In genomic region chr2:196971574-196972279, GRCh38 we compare ENCODE assay signal across 15 cellular contexts. TPM values are rescaled to one million over a fixed set of nuclear protein-coding genes. Genes with fewer than 3 reads are reported as not detected.
A peak's percentile ranks its signal among the peaks of the same experiment; 100 is the strongest.
DNase-seq lines count a peak whose midpoint lies in the region; ATAC-seq and TF ChIP-seq lines count a peak whose summit lies in the region.
"Had no signal": no experiment of that assay in that cellular context is flagged by ENCODE, and none has a peak within 500 bp of the region (broad histone marks: within the 10 kb centered on the region; RNA-seq: fewer than 3 reads in every experiment).

No MANE protein-coding gene starts in this region.

- no peak overlapping the region for H3K4ac ChIP-seq in IMR-90 (ENCODE audit: low read depth, low read length)

- no peaks in the 10 kb centered on the region for H3K27me3 Mint-ChIP-seq in activated T-cell treated with anti-CD3 and anti-CD28 coated beads, Interleukin-2, amount 50 U/mL, for 72 hours (ENCODE audit: low read depth)
- H3K27me3 Mint-ChIP-seq in endodermal cell (ENCODE audit: insufficient read depth) = no peaks in the 10 kb centered on the region
- no peaks in the 10 kb centered on the region for H3K27me3 Mint-ChIP-seq in naive thymus-derived CD8-positive, alpha-beta T cell

- BruUV-seq in IMR-90 (replicated peaks; lab: Mats Ljungman, UMichigan) = no TSS peak

- H3K14ac ChIP-seq in IMR-90 (replicated peaks; ENCODE audit: low read depth, low read length) = no peak overlapping the region

- H2AK5ac ChIP-seq in IMR-90 (ENCODE audit: low read depth, low read length) = no peak overlapping the region

- H3K9ac ChIP-seq in IMR-90 (ENCODE audit: low read depth, low read length) (no peak overlapping the region), endodermal cell (ENCODE audit: extremely low read depth, low read length, poor library complexity, severe bottlenecking) (no peak overlapping the region)

- H3K18ac ChIP-seq in IMR-90 (ENCODE audit: low read depth, low read length) = no peak overlapping the region

- H3K4me2 ChIP-seq in IMR-90 (ENCODE audit: low read depth, low read length) = no peak overlapping the region

- H3K79me1 ChIP-seq in IMR-90 (ENCODE audit: low read depth in 1 of 2, low read length in 2 of 2) = no peaks in the 10 kb centered on the region

- CTCF ChIA-PET in IMR-90 (lab: Yijun Ruan, JAX) = no interaction called here

- no peaks in the 10 kb centered on the region for H3K9me3 Mint-ChIP-seq in activated T-cell treated with anti-CD3 and anti-CD28 coated beads, Interleukin-2, amount 50 U/mL, for 72 hours
- peaks cover 11% of the 10 kb centered on the region for H3K9me3 Mint-ChIP-seq in endodermal cell
- H3K9me3 Mint-ChIP-seq in naive thymus-derived CD8-positive, alpha-beta T cell = peaks cover 0 to 3% (median 0%) of the 10 kb centered on the region in 9 donors

- POLR2A ChIA-PET in IMR-90 (lab: Charles Lee; ENCODE audit: unreplicated experiment) = no interaction called here
- POLR2A ChIA-PET in naive thymus-derived CD8-positive, alpha-beta T cell (lab: Charles Lee) = interaction anchor here (1.0 kb wide), 1 partner anchor 14 kb away, joined by 3 read pairs; no protein-coding TSS in a partner anchor

- H3K23ac ChIP-seq in IMR-90 (ENCODE audit: low read depth, low read length) = no peak overlapping the region; the same call in 1 of the 2 replicates

- no peak overlapping the region for H2BK120ac ChIP-seq in IMR-90 (ENCODE audit: low read depth, low read length)

- WGBS in IMR-90 (ENCODE audit: extremely low coverage in 2 of 2, insufficient read length in 1 of 2), 2 experiments = no CpG with 5 or more reads among the region's 3 CpGs
- WGBS in endodermal cell (ENCODE audit: insufficient coverage in 1 of 2, insufficient read length in 1 of 2), 2 experiments = 74 to 88% methylated on average over 1 to 3 of the region's 3 CpGs

- dilution Hi-C loops in IMR-90 (cut with HindIII; ENCODE audit: low sequenced_read_pairs, unreplicated experiment) = no loop called here

- H3K56ac ChIP-seq in IMR-90 (ENCODE audit: extremely low read depth, insufficient read depth, low read length) = no peak overlapping the region

- intact Hi-C loops in IMR-90 (cut with micrococcal nuclease) = no loop called here

- H3K27ac ChIP-seq in IMR-90 (ENCODE audit: insufficient read depth, low read length) (no peak overlapping the region), endodermal cell (ENCODE audit: low read depth, low read length) (no peak overlapping the region)
- H3K27ac ChIP-seq: C4-2B, colonic mucosa, heart left ventricle, lower lobe of right lung, right atrium auricular region had no signal

- no peak overlapping the region for H2AFZ ChIP-seq in IMR-90 (replicated peaks; ENCODE audit: low read length, poor library complexity)

- H3K4me1 Mint-ChIP-seq in activated T-cell treated with anti-CD3 and anti-CD28 coated beads, Interleukin-2, amount 50 U/mL, for 72 hours (ENCODE audit: low read depth) = peaks cover 15% of the 10 kb centered on the region
- H3K4me1 Mint-ChIP-seq in endodermal cell = peaks cover 8% of the 10 kb centered on the region
- no peaks in the 10 kb centered on the region for H3K4me1 Mint-ChIP-seq in naive thymus-derived CD8-positive, alpha-beta T cell

- no peak overlapping the region for H4K5ac ChIP-seq in IMR-90 (ENCODE audit: low read depth, low read length)

- H3K27me3 ChIP-seq in IMR-90 (ENCODE audit: control insufficient read depth, insufficient read depth, low read length) = no peaks in the 10 kb centered on the region
- no peaks in the 10 kb centered on the region for H3K27me3 ChIP-seq in endodermal cell (ENCODE audit: control insufficient read depth, insufficient read depth, low read length, poor library complexity, severe bottlenecking)
- H3K27me3 ChIP-seq: colonic mucosa, heart left ventricle, right atrium auricular region had no signal

- TF ChIP-seq RAD21 in IMR-90 (IDR thresholded peaks at IDR 0.05; ENCODE audit: low read length) = no peak

- in situ Hi-C loops in IMR-90 (cut with MboI; ENCODE audit: low sequenced_read_pairs) = no loop called here

- H3K9me1 ChIP-seq in IMR-90 (ENCODE audit: insufficient read depth, low read length) = no peaks in the 10 kb centered on the region

- DNase-seq in activated T-cell treated with anti-CD3 and anti-CD28 coated beads, Interleukin-2, amount 50 U/mL, for 72 hours = peak; percentile 32 to 45
- DNase-seq in activated T-cell treated with anti-CD3 and anti-CD28 coated beads for 4 hours (no peak), IMR-90 (no peak), endodermal cell (peak; percentile 61), renal cortical epithelial cell (ENCODE audit: low read depth) (peak; percentile 57), DMS79 treated with DMSO at 0.1 percent for 48 hours (lab: John Stamatoyannopoulos, UW) (no peak)
- no peak for DNase-seq in central memory CD4-positive, alpha-beta T cell
- DNase-seq in naive thymus-derived CD8-positive, alpha-beta T cell = no peak
- DNase-seq: colonic mucosa, heart left ventricle, lower lobe of right lung, NCI-H526 had no signal

- H4K91ac ChIP-seq in IMR-90 (ENCODE audit: insufficient read depth, low read depth, low read length) = no peak overlapping the region

- no peaks in the 10 kb centered on the region for H3K36me3 ChIP-seq in IMR-90 (ENCODE audit: control insufficient read depth, insufficient read depth, low read length)
- no peaks in the 10 kb centered on the region for H3K36me3 ChIP-seq in endodermal cell (ENCODE audit: control insufficient read depth, insufficient read depth, low read length)
- H3K36me3 ChIP-seq: colonic mucosa, heart left ventricle, lower lobe of right lung, right atrium auricular region had no signal

- H4K8ac ChIP-seq in IMR-90 (ENCODE audit: low read depth in 2 of 2, low read length in 2 of 2) = no peak overlapping the region

- no peaks in the 10 kb centered on the region for H4K20me1 ChIP-seq in IMR-90 (ENCODE audit: insufficient read depth, low read length)

- no peak overlapping the region for H2BK20ac ChIP-seq in IMR-90 (ENCODE audit: low read depth, low read length)

- no peak for TF ChIP-seq POLR2A in IMR-90 (IDR thresholded peaks at IDR 0.05; ENCODE audit: low read depth, low read length)

- H3K4me3 Mint-ChIP-seq in activated T-cell treated with anti-CD3 and anti-CD28 coated beads, Interleukin-2, amount 50 U/mL, for 72 hours = no peak overlapping the region
- no peak overlapping the region for H3K4me3 Mint-ChIP-seq in endodermal cell
- H3K4me3 Mint-ChIP-seq in naive thymus-derived CD8-positive, alpha-beta T cell = no peak overlapping the region
- H3K4me3 Mint-ChIP-seq: brain had no signal

- H3K36me3 Mint-ChIP-seq in activated T-cell treated with anti-CD3 and anti-CD28 coated beads, Interleukin-2, amount 50 U/mL, for 72 hours (ENCODE audit: insufficient read depth in 2 of 2) = peaks cover 0 to 3% of the 10 kb centered on the region in 2 donors
- H3K36me3 Mint-ChIP-seq in endodermal cell (ENCODE audit: low read depth) = no peaks in the 10 kb centered on the region
- peaks cover 0 to 3% (median 2%) of the 10 kb centered on the region in 3 donors for H3K36me3 Mint-ChIP-seq in naive thymus-derived CD8-positive, alpha-beta T cell

- H2BK15ac ChIP-seq in IMR-90 (ENCODE audit: low read depth, low read length) = no peak overlapping the region

- H3K27ac Mint-ChIP-seq in activated T-cell treated with anti-CD3 and anti-CD28 coated beads, Interleukin-2, amount 50 U/mL, for 72 hours = peak overlapping the region; percentile 1
- H3K27ac Mint-ChIP-seq in endodermal cell = no peak overlapping the region
- no peak overlapping the region for H3K27ac Mint-ChIP-seq in naive thymus-derived CD8-positive, alpha-beta T cell

- peak overlapping the region; percentile 55 for H2AK9ac ChIP-seq in IMR-90 (replicated peaks; ENCODE audit: low read depth, low read length, poor library complexity)

- no peak overlapping the region for H3K4me3 ChIP-seq in IMR-90 (ENCODE audit: insufficient read depth, low read depth, low read length)
- no peak overlapping the region for H3K4me3 ChIP-seq in endodermal cell (ENCODE audit: low read length)
- H3K4me3 ChIP-seq: colonic mucosa, heart left ventricle, lower lobe of right lung, right atrium auricular region had no signal

- H3K9me3 ChIP-seq in IMR-90 (ENCODE audit: control insufficient read depth, insufficient read depth, low read length) (no peaks in the 10 kb centered on the region), endodermal cell (ENCODE audit: control insufficient read depth, low read length) (no peaks in the 10 kb centered on the region)
- H3K9me3 ChIP-seq: colonic mucosa, lower lobe of right lung, right atrium auricular region had no signal

- ATAC-seq in activated T-cell treated with anti-CD3 and anti-CD28 coated beads, Interleukin-2, amount 50 U/mL, for 72 hours (replicated peaks in 1 of 2) = peak; percentile 91
- ATAC-seq in IMR-90 (ENCODE audit: low read depth) = no peak
- no peak for ATAC-seq in naive thymus-derived CD8-positive, alpha-beta T cell
- ATAC-seq: heart left ventricle, lower lobe of right lung had no signal

- no peaks in the 10 kb centered on the region for H3K4me1 ChIP-seq in IMR-90 (ENCODE audit: control insufficient read depth, insufficient read depth, low read length)
- H3K4me1 ChIP-seq in endodermal cell (ENCODE audit: control insufficient read depth, insufficient read depth, low read length) = peaks cover 4% of the 10 kb centered on the region
- H3K4me1 ChIP-seq: colonic mucosa, lower lobe of right lung, right atrium auricular region had no signal

- H2BK5ac ChIP-seq in IMR-90 (ENCODE audit: low read depth, low read length, poor library complexity, severe bottlenecking) = no peak overlapping the region

- TF ChIP-seq CTCF in IMR-90 (conservative IDR thresholded peaks at IDR 0.05; ENCODE audit: low read depth, low read length) (no peak), endodermal cell (conservative IDR thresholded peaks at IDR 0.05) (no peak)

TF ChIP-seq in IMR-90, 13 proteins besides CTCF, POLR2A, EP300 and RAD21 (continues in another document):
- TF ChIP-seq MAZ (IDR thresholded peaks at IDR 0.05; ENCODE audit: borderline replicate concordance, low read depth, low read length) = no peak

RNA-seq across cellular contexts. Expression of gene PGAP1, which starts 45.2 kb away (rescaled TPM):
- total RNA-seq in activated T-cell treated with anti-CD3 and anti-CD28 coated beads, Interleukin-2, amount 50 U/mL, for 72 hours = 10 to 100 TPM; 22.5 to 36.3 TPM
- total RNA-seq in IMR-90 (2012; rRNA removed) = 5.7 and 6.7 TPM in 2 replicates
- 1.2 and 1.9 TPM in 2 replicates for polyA plus RNA-seq in IMR-90 (2012; rRNA removed)
- 0.42 and 0.60 TPM in 2 replicates for polyA plus RNA-seq in IMR-90 (2012; cell fraction: cytosol; rRNA removed)
- polyA plus RNA-seq in IMR-90 (2012; cell fraction: nucleus; rRNA removed; ENCODE audit: low replicate concordance) = 0.95 and 5.9 TPM in 2 replicates
- total RNA-seq in endodermal cell = 10 to 100 TPM; 39.2 to 43.6 TPM
- 43.2 TPM for polyA plus RNA-seq in endodermal cell (2013, experiment 1 of 2)
- polyA plus RNA-seq in endodermal cell (2013, experiment 2 of 2) = 39.5 TPM
- total RNA-seq in renal cortical epithelial cell = 2.3 and 11.0 TPM in 2 replicates
- total RNA-seq in naive thymus-derived CD8-positive, alpha-beta T cell = 1 to 10 TPM; 7.5 to 9.7 TPM
- 1 to 10 TPM in 1 of 3 donors, under 1 TPM in 2; 0.64 to 1.6 (median 0.67) TPM for polyA plus RNA-seq in naive thymus-derived CD8-positive, alpha-beta T cell

Comparison
In these comparisons a context has a peak if more than half of its experiments do, and no peak if none do; other contexts are left out.
1. DNase-seq: peak in activated T-cell treated with anti-CD3 and anti-CD28 coated beads, Interleukin-2, amount 50 U/mL, for 72 hours (2 of 2), endodermal cell (single experiment) and renal cortical epithelial cell (single experiment); none in activated T-cell treated with anti-CD3 and anti-CD28 coated beads for 4 hours (single experiment), IMR-90 (single experiment), central memory CD4-positive, alpha-beta T cell (single experiment), DMS79 treated with DMSO at 0.1 percent for 48 hours (single experiment) and naive thymus-derived CD8-positive, alpha-beta T cell (0 of 10).
2. ATAC-seq: peak in activated T-cell treated with anti-CD3 and anti-CD28 coated beads, Interleukin-2, amount 50 U/mL, for 72 hours (2 of 2); none in IMR-90 (single experiment) and naive thymus-derived CD8-positive, alpha-beta T cell (0 of 2).